In the genomic region with DNA sequence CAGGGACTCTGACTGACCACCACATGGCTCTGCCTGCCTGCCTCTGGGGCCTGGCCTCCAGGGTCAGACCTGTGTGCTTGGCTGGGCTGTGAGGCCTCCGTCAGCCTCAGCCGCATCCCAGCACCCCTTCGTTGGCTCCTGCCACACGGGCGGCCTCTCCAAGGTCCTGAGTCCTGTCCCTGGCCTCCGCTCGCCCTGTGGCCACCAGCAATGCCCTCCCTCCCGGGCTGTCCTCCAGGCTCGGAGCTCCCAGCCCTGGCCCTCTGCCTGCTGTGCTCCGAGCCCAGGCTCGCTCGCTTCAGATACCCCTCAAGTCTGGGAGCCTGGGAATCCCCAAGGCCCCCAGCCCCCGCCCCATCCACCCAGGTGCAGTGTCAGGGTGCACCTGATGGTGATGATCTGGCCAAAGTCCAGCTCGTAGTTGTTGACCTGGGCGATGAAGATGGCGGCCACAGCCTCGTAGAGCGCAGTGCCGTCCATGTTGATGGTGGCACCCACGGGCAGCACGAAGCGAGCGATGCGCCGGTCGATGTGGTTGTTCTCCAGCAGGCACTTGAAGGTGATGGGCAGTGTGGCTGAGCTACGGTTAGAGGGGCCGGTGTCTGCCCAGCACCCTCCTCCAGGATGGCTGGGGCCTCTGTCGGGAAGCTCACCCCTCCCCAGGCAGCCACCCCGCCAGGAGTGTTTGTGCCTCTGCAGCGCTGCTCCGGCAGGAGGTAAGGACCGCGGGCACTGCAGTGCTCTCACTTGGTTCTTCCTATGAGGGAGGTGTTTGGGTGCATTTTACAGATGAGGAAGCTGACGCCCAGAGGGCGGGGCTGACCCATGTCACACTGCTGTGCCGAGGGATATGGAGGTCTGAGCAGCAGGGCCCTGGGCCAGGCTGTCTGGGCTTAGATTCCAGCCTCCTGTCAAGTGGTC, we compare ENCODE assay signal across 1 cellular context.
TF ChIP-seq lines count a peak whose summit lies in the region.

No MANE protein-coding gene starts in this region.

TF ChIP-seq in K562, 482 proteins besides CTCF, POLR2A, EP300 and RAD21:
- no peak for TF ChIP-seq ERF (CRISPR knock-in tag; IDR thresholded peaks at IDR 0.05)
- peak in 1 of 3 experiments; percentile 3 for TF ChIP-seq YY1 (IDR thresholded peaks at IDR 0.05; ENCODE audit: borderline replicate concordance in 1 of 3, control insufficient read depth in 1 of 3, extremely low read depth in 1 of 3, insufficient read depth in 3 of 3, insufficient read length in 1 of 3, insufficient replicate concordance in 2 of 3, low read depth in 1 of 3, low read length in 2 of 3)
- TF ChIP-seq XRCC3 (IDR thresholded peaks at IDR 0.05), result no peak
- TF ChIP-seq GTF2E2 (tag; IDR thresholded peaks at IDR 0.05), result no peak
- no peak for TF ChIP-seq CCNT2 (IDR thresholded peaks at IDR 0.05; ENCODE audit: borderline replicate concordance, extremely low read depth, insufficient read length, low read depth, low read length)
